23 cellular contexts compared by ENCODE assay signal in genomic region chr15:80554526-80554925, GRCh38.
"Had no signal": no experiment of that assay in that cellular context is flagged by ENCODE, and none has a peak within 500 bp of the region (broad histone marks: within the 10 kb centered on the region; RNA-seq: fewer than 3 reads in every experiment).

No MANE protein-coding gene starts in this region.

- H3K36me3 ChIP-seq: heart left ventricle, right lobe of liver, spleen, transverse colon had no signal

- H3K9me3 ChIP-seq: esophagus muscularis mucosa, heart left ventricle, psoas muscle, right lobe of liver, spleen, testis, transverse colon had no signal

- DNase-seq: effector memory CD4-positive, alpha-beta T cell; foreskin melanocyte; heart left ventricle; hippocampal formation; kidney glomerular epithelial cell; mesendoderm; naive B cell; nephron progenitor cell; psoas muscle; retina; right lobe of liver; spleen; stimulated activated CD4-positive, alpha-beta T cell treated with anti-CD3 and anti-CD28 coated beads, Interleukin-15, amount 100 ng/mL, for 24 hours; stimulated activated CD4-positive, alpha-beta T cell treated with anti-CD3 and anti-CD28 coated beads, Interleukin-1b, Interleukin-23, amount 100 ng/mL, for 48 hours; stimulated activated CD4-positive, alpha-beta T cell treated with anti-CD3 and anti-CD28 coated beads, Interleukin-4, amount 100 ng/mL, for 4 hours; stimulated activated naive B cell treated with anti-CD40 and anti-IgM and Interleukin-4, amounts not matched to agents 10 μg/mL and 1 μg/mL and 100 μg/mL, for 72 hours; stimulated activated naive CD8-positive, alpha-beta T cell treated with anti-CD3 and anti-CD28 coated beads, Interleukin-15, amount 100 ng/mL, for 72 hours; testis; transverse colon had no signal

- H3K4me1 ChIP-seq: esophagus muscularis mucosa, parathyroid adenoma, psoas muscle, right lobe of liver, spleen, testis, transverse colon had no signal

- H3K27me3 ChIP-seq: esophagus muscularis mucosa, right lobe of liver, spleen, testis, transverse colon had no signal

- ATAC-seq: heart left ventricle; psoas muscle; right lobe of liver; stimulated activated naive B cell treated with anti-CD40 and anti-IgM and Interleukin-4, amounts not matched to agents 10 μg/mL and 1 μg/mL and 100 μg/mL, for 72 hours; stimulated activated naive CD8-positive, alpha-beta T cell treated with anti-CD3 and anti-CD28 coated beads, Interleukin-15, amount 100 ng/mL, for 72 hours had no signal

- H3K4me3 ChIP-seq: coronary artery, esophagus muscularis mucosa, heart left ventricle, psoas muscle, right lobe of liver, spleen, testis, transverse colon had no signal

- H3K27ac ChIP-seq: coronary artery, epithelial cell of prostate, esophagus muscularis mucosa, heart left ventricle, parathyroid adenoma, psoas muscle, right lobe of liver, spleen, testis, transverse colon had no signal
